Comparison of ENCODE assay signal across 8 cellular contexts in the genomic region with DNA sequence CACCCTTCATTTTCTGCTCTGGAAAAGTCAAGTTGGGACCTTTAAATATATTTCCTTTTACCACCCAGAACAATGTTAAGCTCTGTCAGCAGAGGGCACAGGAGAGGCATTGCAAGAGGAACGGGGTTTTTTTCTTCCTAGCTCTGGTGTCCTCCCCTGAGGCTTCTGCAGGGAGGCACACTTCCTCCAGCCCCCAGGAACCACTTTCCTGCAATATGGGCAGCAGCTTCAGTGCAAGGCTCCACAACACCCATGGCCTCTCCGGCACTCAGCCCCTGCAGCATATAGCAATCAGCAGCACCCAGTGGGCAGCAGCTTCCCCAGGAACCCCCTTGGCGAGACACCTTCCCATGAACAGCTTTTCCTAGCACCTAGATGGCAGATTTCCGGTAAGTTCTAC.
DNase-seq lines count a peak whose midpoint lies in the region; ATAC-seq and TF ChIP-seq lines count a peak whose summit lies in the region.

No MANE protein-coding gene starts in this region.

- no peaks in the 10 kb centered on the region for H3K27me3 ChIP-seq in CD4-positive, CD25-positive, alpha-beta regulatory T cell (ENCODE audit: control insufficient read depth, insufficient read depth, low read length)

- no peaks in the 10 kb centered on the region for H3K9me3 ChIP-seq in CD4-positive, CD25-positive, alpha-beta regulatory T cell (ENCODE audit: control insufficient read depth in 2 of 2, low read length in 2 of 2)

- H3K4me3 ChIP-seq in CD4-positive, CD25-positive, alpha-beta regulatory T cell (ENCODE audit: low read depth, low read length), result no peak overlapping the region
- H3K4me3 ChIP-seq in NB4 (ENCODE audit: low read depth, low read length) (no peak overlapping the region), retinal pigment epithelial cell (ENCODE audit: low read length) (no peak overlapping the region), coronary artery (no peak overlapping the region)

- H3K36me3 Mint-ChIP-seq in CD4-positive, CD25-positive, alpha-beta regulatory T cell, result no peaks in the 10 kb centered on the region

- peak in 2 of 3 donors; percentile 5 to 43 for DNase-seq in CD4-positive, CD25-positive, alpha-beta regulatory T cell
- peak; percentile 70 for DNase-seq in NB4 (ENCODE audit: low read depth)
- peak; percentile 45 for DNase-seq in dermis blood vessel endothelial cell
- DNase-seq in retinal pigment epithelial cell (ENCODE audit: low read depth), result no peak
- no peak for DNase-seq in coronary artery (ENCODE audit: low spot score)
- no peak for DNase-seq in activated naive CD4-positive, alpha-beta T cell (lab: John Stamatoyannopoulos, UW)

- H3K4me1 ChIP-seq in CD4-positive, CD25-positive, alpha-beta regulatory T cell (ENCODE audit: control insufficient read depth, insufficient read depth, low read length, poor library complexity, severe bottlenecking), result no peaks in the 10 kb centered on the region

- peaks cover 7% of the 10 kb centered on the region for H3K27me3 Mint-ChIP-seq in CD4-positive, CD25-positive, alpha-beta regulatory T cell

- no peak overlapping the region for H3K27ac ChIP-seq in CD4-positive, CD25-positive, alpha-beta regulatory T cell (ENCODE audit: insufficient read depth, low read length, poor library complexity, severe bottlenecking)
- H3K27ac ChIP-seq in coronary artery, result no peak overlapping the region

- H3K4me1 Mint-ChIP-seq in CD4-positive, CD25-positive, alpha-beta regulatory T cell, result no peaks in the 10 kb centered on the region

- no peak overlapping the region for H3K27ac Mint-ChIP-seq in CD4-positive, CD25-positive, alpha-beta regulatory T cell

- no peaks in the 10 kb centered on the region for H3K9me3 Mint-ChIP-seq in CD4-positive, CD25-positive, alpha-beta regulatory T cell

- ATAC-seq in CD4-positive, CD25-positive, alpha-beta regulatory T cell (ENCODE audit: low read depth in 2 of 2), result no peak
- ATAC-seq in GM18517 (IDR thresholded peaks at IDR 0.05; ENCODE audit: unreplicated experiment), result peak; percentile 53
- ATAC-seq in HG03354 (IDR thresholded peaks at IDR 0.05; ENCODE audit: poor library complexity, severe bottlenecking, unreplicated experiment), result no peak

- no peak overlapping the region for H3K4me3 Mint-ChIP-seq in CD4-positive, CD25-positive, alpha-beta regulatory T cell

- TF ChIP-seq CTCF in NB4 (IDR thresholded peaks at IDR 0.05; ENCODE audit: low read depth, low read length) (peak; percentile 74), retinal pigment epithelial cell (conservative IDR thresholded peaks at IDR 0.05; ENCODE audit: low read depth, low read length) (peak; percentile 70), coronary artery (IDR thresholded peaks at IDR 0.05) (no peak)

- TF ChIP-seq POLR2A in NB4 (IDR thresholded peaks at IDR 0.05; ENCODE audit: extremely low read depth, insufficient read length), result no peak

- no peaks in the 10 kb centered on the region for H3K36me3 ChIP-seq in CD4-positive, CD25-positive, alpha-beta regulatory T cell (ENCODE audit: control insufficient read depth, insufficient read depth, low read length)

Comparison
In these comparisons a context has a peak if more than half of its experiments do, and no peak if none do; other contexts are left out.
1. DNase-seq: peak in CD4-positive, CD25-positive, alpha-beta regulatory T cell (2 of 3), NB4 (single experiment) and dermis blood vessel endothelial cell (single experiment); none in retinal pigment epithelial cell (single experiment), coronary artery (single experiment) and activated naive CD4-positive, alpha-beta T cell (0 of 4).